Comparison of ENCODE assay signal across 15 cellular contexts in genomic region chr3:192608756-192609155, GRCh38.
DNase-seq lines count a peak whose midpoint lies in the region; ATAC-seq, FAIRE-seq and TF ChIP-seq lines count a peak whose summit lies in the region.
"Had no signal": no experiment of that assay in that cellular context is flagged by ENCODE, and none has a peak within 500 bp of the region (broad histone marks: within the 10 kb centered on the region; RNA-seq: fewer than 3 reads in every experiment).

No MANE protein-coding gene starts in this region.

- ATAC-seq in Right ventricle myocardium superior (ENCODE audit: poor library complexity): peak; percentile 47
- ATAC-seq in right cardiac atrium: peak in 1 of 2 donors; percentile 40

- WGBS in right cardiac atrium: 52% methylated on average over 2 of the region's 2 CpGs

- H3K4me1 ChIP-seq in right cardiac atrium (ENCODE audit: control insufficient read depth, insufficient read depth, low read length) (peaks cover 3% of the 10 kb centered on the region), Peyer's patch (no peaks in the 10 kb centered on the region)
- H3K4me1 ChIP-seq: BLaER1 had no signal

- no peaks in the 10 kb centered on the region for H3K9me3 ChIP-seq in right cardiac atrium (ENCODE audit: control insufficient read depth, low read length)
- no peaks in the 10 kb centered on the region for H3K9me3 ChIP-seq in Peyer's patch

- TF ChIP-seq CTCF in dorsolateral prefrontal cortex (IDR thresholded peaks at IDR 0.05 in 54 of 56, conservative IDR thresholded peaks at IDR 0.05 in 2 of 56; ENCODE audit: low read depth in 1 of 56, partially characterized antibody in 56 of 56) (no peak), Peyer's patch (IDR thresholded peaks at IDR 0.05) (no peak)

- H3K27ac ChIP-seq in dorsolateral prefrontal cortex (peak overlapping the region in 43 of 59 donors; percentile 0 to 84 (median 57)), right cardiac atrium (ENCODE audit: low read length) (peak overlapping the region; percentile 89), Peyer's patch (no peak overlapping the region)
- H3K27ac ChIP-seq: BLaER1 had no signal

- TF ChIP-seq POLR2A in Peyer's patch (IDR thresholded peaks at IDR 0.05): no peak

- H3K27me3 ChIP-seq in dorsolateral prefrontal cortex: peaks cover 0 to 3% (median 0%) of the 10 kb centered on the region in 45 donors
- no peaks in the 10 kb centered on the region for H3K27me3 ChIP-seq in right cardiac atrium (ENCODE audit: control insufficient read depth, insufficient read depth)
- no peaks in the 10 kb centered on the region for H3K27me3 ChIP-seq in Peyer's patch
- H3K27me3 ChIP-seq: BLaER1 had no signal

- no peaks in the 10 kb centered on the region for H3K36me3 ChIP-seq in Peyer's patch
- H3K36me3 ChIP-seq: BLaER1 had no signal

- FAIRE-seq in HTR-8/SVneo (lab: Jason Lieb, UNC): no peak
- FAIRE-seq: GM12891 had no signal

- intact Hi-C loops in Right ventricle myocardium superior (cut with DNase I) (no loop called here), cardiac septum (cut with DNase I) (no loop called here), dorsolateral prefrontal cortex (cut with DNase I) (no loop called here), right cardiac atrium (cut with DNase I) (no loop called here)

- H3K4me3 ChIP-seq in dorsolateral prefrontal cortex (no peak overlapping the region), right cardiac atrium (ENCODE audit: low read length) (no peak overlapping the region), Peyer's patch (no peak overlapping the region)
- H3K4me3 ChIP-seq: BLaER1 had no signal

- DNase-seq in Right ventricle myocardium superior (no peak), cardiac septum (ENCODE audit: low spot score) (no peak), dorsolateral prefrontal cortex (no peak), right cardiac atrium (no peak), SIG-M5 (lab: John Stamatoyannopoulos, UW) (no peak), HTR-8/SVneo (ENCODE audit: insufficient read length, low spot score) (no peak), Peyer's patch (no peak)
- DNase-seq: 8988T; AML-193; CD4-positive, CD25-positive, alpha-beta regulatory T cell; DMS53; GOT3; H9 had no signal

Comparison
In these comparisons a context has a peak if more than half of its experiments do, and no peak if none do; other contexts are left out.
1. H3K27ac ChIP-seq: peak in dorsolateral prefrontal cortex (43 of 59) and right cardiac atrium (single experiment); none in Peyer's patch (0 of 4).